In genomic region chr20:36569847-36570429, GRCh38 we compare ENCODE assay signal across 13 cellular contexts. TPM values are rescaled to one million over a fixed set of nuclear protein-coding genes. Genes with fewer than 3 reads are reported as not detected.
DNase-seq lines count a peak whose midpoint lies in the region; ATAC-seq, FAIRE-seq and TF ChIP-seq lines count a peak whose summit lies in the region.
"Had no signal": no experiment of that assay in that cellular context is flagged by ENCODE, and none has a peak within 500 bp of the region (broad histone marks: within the 10 kb centered on the region; RNA-seq: fewer than 3 reads in every experiment).

No MANE protein-coding gene starts in this region.

- no peak overlapping the region for H3K27ac Mint-ChIP-seq in MCF 10A (ENCODE audit: low read depth, unreplicated experiment)

- ATAC-seq in SK-N-SH treated with all-trans-retinoic acid at 6 μM for 48 hours, result peak; percentile 73
- no peak for ATAC-seq in GM19351 (IDR thresholded peaks at IDR 0.05; ENCODE audit: unreplicated experiment)
- no peak for ATAC-seq in GM21423 (IDR thresholded peaks at IDR 0.05; ENCODE audit: unreplicated experiment)

- intact Hi-C loops in MCF 10A (cut with micrococcal nuclease) (no loop called here), breast epithelium (cut with DNase I; ENCODE audit: low total_unique reads) (no loop called here)

- H3K4me1 Mint-ChIP-seq in MCF 10A (ENCODE audit: insufficient read depth, unreplicated experiment), result peaks cover 6% of the 10 kb centered on the region

- H3K4me3 ChIP-seq in breast epithelium, result no peak overlapping the region
- H3K4me3 ChIP-seq: transverse colon had no signal

- H3K27ac ChIP-seq in breast epithelium, result no peak overlapping the region
- H3K27ac ChIP-seq: transverse colon had no signal

- no peaks in the 10 kb centered on the region for H3K27me3 Mint-ChIP-seq in MCF 10A (ENCODE audit: insufficient read depth, unreplicated experiment)

- TF ChIP-seq CTCF in MCF 10A (IDR thresholded peaks at IDR 0.05; ENCODE audit: unreplicated experiment) (no peak), breast epithelium (IDR thresholded peaks at IDR 0.05) (no peak)

- no peaks in the 10 kb centered on the region for H3K27me3 ChIP-seq in breast epithelium
- H3K27me3 ChIP-seq: transverse colon had no signal

- DNase-seq in MCF 10A (ENCODE audit: unreplicated experiment) (peak; percentile 28), breast epithelium (ENCODE audit: low spot score in 2 of 2) (no peak), fibroblast of peridontal ligament (ENCODE audit: extremely low read depth) (peak; percentile 78), stromal cell of bone marrow (ENCODE audit: low read depth) (peak; percentile 42), GM12891 (ENCODE audit: insufficient read length, low spot score) (no peak)
- DNase-seq: NCI-H2081 treated with DMSO at 0.1 percent for 48 hours, transverse colon had no signal

- peaks cover 0 to 1% of the 10 kb centered on the region in 2 donors for H3K4me1 ChIP-seq in breast epithelium

- no peaks in the 10 kb centered on the region for H3K36me3 ChIP-seq in breast epithelium
- H3K36me3 ChIP-seq: transverse colon had no signal

- H3K9me3 Mint-ChIP-seq in MCF 10A (ENCODE audit: unreplicated experiment), result peaks cover 5% of the 10 kb centered on the region

- no peaks in the 10 kb centered on the region for H3K36me3 Mint-ChIP-seq in MCF 10A (ENCODE audit: insufficient read depth, unreplicated experiment)
- H3K36me3 Mint-ChIP-seq: brain had no signal

- peaks cover 0 to 6% of the 10 kb centered on the region in 2 donors for H3K9me3 ChIP-seq in breast epithelium
- H3K9me3 ChIP-seq: transverse colon had no signal

- no peak for FAIRE-seq in GM12891 (lab: Jason Lieb, UNC)
- FAIRE-seq: endothelial cell of umbilical vein, G401.6 had no signal

- TF ChIP-seq POLR2A in breast epithelium (IDR thresholded peaks at IDR 0.05) (no peak), GM12891 (IDR thresholded peaks at IDR 0.05; ENCODE audit: low read depth, low read length) (no peak)

- no TSS peak for BruUV-seq in MCF 10A (replicated peaks; lab: Mats Ljungman, UMichigan)

- H3K4me3 Mint-ChIP-seq in MCF 10A (ENCODE audit: unreplicated experiment), result no peak overlapping the region
- H3K4me3 Mint-ChIP-seq: brain had no signal

- CTCF ChIA-PET in MCF 10A (lab: Yijun Ruan, JAX), result interaction anchor here (0.7 to 1.1 kb wide), 3 partner anchors 28 to 370 kb away, joined by 3 to 5 read pairs (median 4); no protein-coding TSS in a partner anchor

- POLR2A ChIA-PET in MCF 10A (lab: Yijun Ruan, JAX), result interaction anchor here (0.7 kb wide), 2 partner anchors 24 to 292 kb away, joined by 3 read pairs; no protein-coding TSS in a partner anchor

TF ChIP-seq in SK-N-SH treated with all-trans-retinoic acid at 6 μM for 48 hours, 23 proteins besides CTCF, POLR2A, EP300 and RAD21:
- TF ChIP-seq CREB5 (CRISPR knock-in tag; IDR thresholded peaks at IDR 0.05; ENCODE audit: low read depth) (no peak), OSR1 (CRISPR knock-in tag; IDR thresholded peaks at IDR 0.05) (no peak), ESRRG (CRISPR knock-in tag; IDR thresholded peaks at IDR 0.05) (no peak), BACH2 (CRISPR knock-in tag; IDR thresholded peaks at IDR 0.05; ENCODE audit: borderline replicate concordance) (no peak), ZFP3 (CRISPR knock-in tag; IDR thresholded peaks at IDR 0.05) (no peak), CSDC2 (CRISPR knock-in tag; IDR thresholded peaks at IDR 0.05) (no peak)

TF ChIP-seq in GM12891, 5 proteins besides CTCF, POLR2A, EP300 and RAD21:
- TF ChIP-seq TAF1 (IDR thresholded peaks at IDR 0.05; ENCODE audit: low read depth, low read length) (no peak), POU2F2 (IDR thresholded peaks at IDR 0.05; ENCODE audit: low read depth, low read length) (no peak), SPI1 (IDR thresholded peaks at IDR 0.05; ENCODE audit: low read depth, low read length) (no peak), POLR2AphosphoS5 (IDR thresholded peaks at IDR 0.05; ENCODE audit: low read depth, low read length) (no peak), PAX5 (IDR thresholded peaks at IDR 0.05; ENCODE audit: insufficient read depth, low read length, severe bottlenecking) (no peak)
TF ChIP-seq in GM12891: peak in this region for 0.

RNA-seq across cellular contexts. Expression of gene TGIF2, which starts 3.5 kb away (rescaled TPM):
- 5.9 and 9.7 TPM in 2 replicates for total RNA-seq in MCF 10A (2022)
- total RNA-seq in breast epithelium, result 10 to 100 TPM in 2 of 3 donors, 1 to 10 TPM in 1; 9.9 to 14.3 (median 13.4) TPM
- 10.3 TPM for polyA plus RNA-seq in GM12891 (2012; ENCODE audit: low read depth, missing spikeins)

RNA-seq across cellular contexts. Expression of gene MYL9, which starts 28.6 kb away (rescaled TPM):
- total RNA-seq in MCF 10A (2022), result 4.3 and 7.9 TPM in 2 replicates
- 100 to 1,000 TPM in 1 of 3 donors, 10 to 100 TPM in 2; 72.9 to 112 (median 91.8) TPM for total RNA-seq in breast epithelium
- 16.3 TPM for polyA plus RNA-seq in GM12891 (2012; ENCODE audit: low read depth, missing spikeins)

RNA-seq across cellular contexts. Expression of gene RAB5IF, which starts 35.6 kb away (rescaled TPM):
- 112 and 125 TPM in 2 replicates for total RNA-seq in MCF 10A (2022)
- total RNA-seq in breast epithelium, result 10 to 100 TPM; 70.2 to 79.9 (median 77.7) TPM
- 69.0 TPM for polyA plus RNA-seq in GM12891 (2012; ENCODE audit: low read depth, missing spikeins)

Comparison
In these comparisons a context has a peak if more than half of its experiments do, and no peak if none do; other contexts are left out.
1. DNase-seq: peak in MCF 10A (single experiment), fibroblast of peridontal ligament (single experiment) and stromal cell of bone marrow (single experiment); none in breast epithelium (0 of 2) and GM12891 (single experiment).